Comparison of ENCODE assay signal across 16 cellular contexts in the genomic region with DNA sequence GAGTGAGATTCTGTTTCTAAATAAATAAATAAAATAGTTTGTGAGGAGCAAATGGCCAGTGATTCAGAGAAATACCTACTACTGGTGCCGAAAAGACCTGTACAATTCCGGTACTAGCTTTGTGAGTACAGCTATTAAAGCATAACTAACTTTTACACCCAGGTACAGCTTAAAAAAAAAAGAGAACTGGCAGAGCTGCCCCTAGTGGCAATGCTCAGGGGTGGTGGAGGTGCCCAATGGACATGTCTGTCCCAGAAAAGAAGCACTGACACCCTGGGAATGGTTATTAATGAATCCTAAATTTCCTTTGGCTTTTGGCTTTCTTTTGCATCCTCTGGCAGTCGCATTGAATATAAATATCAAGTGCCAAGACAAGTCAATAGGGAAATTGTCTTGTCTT.
DNase-seq lines count a peak whose midpoint lies in the region; ATAC-seq and TF ChIP-seq lines count a peak whose summit lies in the region.
"Had no signal": no experiment of that assay in that cellular context is flagged by ENCODE, and none has a peak within 500 bp of the region (broad histone marks: within the 10 kb centered on the region; RNA-seq: fewer than 3 reads in every experiment).

No MANE protein-coding gene starts in this region.

- H3K36me3 ChIP-seq in OCI-LY1 (ENCODE audit: insufficient read depth, low read length) (no peaks in the 10 kb centered on the region), esophagus muscularis mucosa (no peaks in the 10 kb centered on the region), gastrocnemius medialis (no peaks in the 10 kb centered on the region)
- H3K36me3 ChIP-seq: ascending aorta, Peyer's patch had no signal

- in situ Hi-C loops in gastrocnemius medialis (cut with MboI; ENCODE audit: low sequenced_read_pairs in 4 of 4), result no loop called here

- no peak overlapping the region for H3K27ac ChIP-seq in OCI-LY1 (ENCODE audit: low read depth, low read length, poor library complexity, severe bottlenecking)
- H3K27ac ChIP-seq in esophagus muscularis mucosa (replicated peaks in 1 of 4), result peak overlapping the region in 3 of 4 donors; percentile 27 to 49 (median 28)
- peak overlapping the region; percentile 54 to 80 (median 68) for H3K27ac ChIP-seq in gastrocnemius medialis
- H3K27ac ChIP-seq: ascending aorta had no signal

- no peaks in the 10 kb centered on the region for H3F3A ChIP-seq in OCI-LY1 (ENCODE audit: insufficient read depth, low read length)

- H4K20me1 ChIP-seq in OCI-LY1 (ENCODE audit: insufficient read depth, low read length), result no peaks in the 10 kb centered on the region

- no peak overlapping the region for H3K9ac ChIP-seq in OCI-LY1 (ENCODE audit: low read length)

- no peak for ATAC-seq in gastrocnemius medialis
- ATAC-seq in sciatic nerve, result no peak
- no peak for ATAC-seq in GM18870 (IDR thresholded peaks at IDR 0.05; ENCODE audit: unreplicated experiment)
- ATAC-seq: naive thymus-derived CD8-positive, alpha-beta T cell; stimulated activated naive CD8-positive, alpha-beta T cell treated with anti-CD3 and anti-CD28 coated beads, Interleukin-15, amount 100 ng/mL, for 72 hours had no signal

- H2AFZ ChIP-seq in OCI-LY1 (ENCODE audit: low read length), result no peak overlapping the region

- TF ChIP-seq POLR2A in esophagus muscularis mucosa (IDR thresholded peaks at IDR 0.05; ENCODE audit: low read depth) (no peak), gastrocnemius medialis (IDR thresholded peaks at IDR 0.05) (no peak)

- H3K4me1 ChIP-seq in OCI-LY1 (ENCODE audit: insufficient read depth, low read length, severe bottlenecking), result no peaks in the 10 kb centered on the region
- peaks cover 3 to 45% (median 28%) of the 10 kb centered on the region in 4 donors for H3K4me1 ChIP-seq in esophagus muscularis mucosa
- peaks cover 20 to 41% of the 10 kb centered on the region in 2 donors for H3K4me1 ChIP-seq in gastrocnemius medialis
- H3K4me1 ChIP-seq: ascending aorta had no signal

- H3K4me2 ChIP-seq in OCI-LY1 (ENCODE audit: low read length), result no peak overlapping the region

- H3K9me2 ChIP-seq in OCI-LY1 (ENCODE audit: low read depth, low read length), result no peaks in the 10 kb centered on the region

- H3K9me3 ChIP-seq in OCI-LY1 (ENCODE audit: low read length), result no peaks in the 10 kb centered on the region
- no peaks in the 10 kb centered on the region for H3K9me3 ChIP-seq in esophagus muscularis mucosa
- H3K9me3 ChIP-seq in gastrocnemius medialis, result no peaks in the 10 kb centered on the region
- H3K9me3 ChIP-seq: ascending aorta, Peyer's patch had no signal

- TF ChIP-seq CTCF in GM12874 (IDR thresholded peaks at IDR 0.05; ENCODE audit: insufficient read depth, low read depth, low read length) (peak; percentile 27; the same call in 1 of the 2 replicates), OCI-LY1 (IDR thresholded peaks at IDR 0.05; ENCODE audit: low read length) (peak; percentile 33), esophagus muscularis mucosa (IDR thresholded peaks at IDR 0.05) (no peak), gastrocnemius medialis (IDR thresholded peaks at IDR 0.05 in 4 of 5, conservative IDR thresholded peaks at IDR 0.05 in 1 of 5) (peak in 1 of 5 experiments; percentile 32)

- no peak for TF ChIP-seq EP300 in esophagus muscularis mucosa (IDR thresholded peaks at IDR 0.05)

- 86% methylated on average over 3 of the region's 3 CpGs for WGBS in esophagus muscularis mucosa

- H3K79me2 ChIP-seq in OCI-LY1 (ENCODE audit: insufficient read depth, low read length), result no peaks in the 10 kb centered on the region

- H3K27me3 ChIP-seq in OCI-LY1 (ENCODE audit: insufficient read depth, low read length), result peaks cover 3% of the 10 kb centered on the region; the same call in 1 of the 2 replicates
- no peaks in the 10 kb centered on the region for H3K27me3 ChIP-seq in esophagus muscularis mucosa
- H3K27me3 ChIP-seq in gastrocnemius medialis, result no peaks in the 10 kb centered on the region
- H3K27me3 ChIP-seq: ascending aorta, Peyer's patch had no signal

- intact Hi-C loops in esophagus muscularis mucosa (cut with DNase I), result no loop called here
- intact Hi-C loops in gastrocnemius medialis (cut with DNase I; ENCODE audit: low total_unique reads), result loop anchor here (5.0 kb wide), 1 partner anchor 87 kb away; a partner anchor contains a TSS
- intact Hi-C loops in sciatic nerve (cut with DNase I), result no loop called here
- intact Hi-C loops in posterior vena cava (cut with DNase I), result no loop called here

- H3K4me3 ChIP-seq in OCI-LY1 (ENCODE audit: low read depth, low read length, poor library complexity, severe bottlenecking), result no peak overlapping the region
- no peak overlapping the region for H3K4me3 ChIP-seq in esophagus muscularis mucosa
- H3K4me3 ChIP-seq in gastrocnemius medialis, result no peak overlapping the region
- H3K4me3 ChIP-seq: ascending aorta, Peyer's patch had no signal

- DNase-seq in esophagus muscularis mucosa (ENCODE audit: extremely low spot score) (no peak), gastrocnemius medialis (no peak), sciatic nerve (ENCODE audit: low spot score) (no peak), posterior vena cava (ENCODE audit: low spot score) (no peak)
- DNase-seq: activated CD4-positive, alpha-beta T cell treated with anti-CD3 and anti-CD28 coated beads, Interleukin-2, amount 10 ng/mL, durations not matched to agents 7 days and 5 days; CD4-positive, alpha-beta T cell; GF-D8; naive thymus-derived CD8-positive, alpha-beta T cell; NCI-H1092; NCI-H446; stimulated activated naive CD8-positive, alpha-beta T cell treated with anti-CD3 and anti-CD28 coated beads, Interleukin-15, amount 100 ng/mL, for 72 hours had no signal

Comparison
In these comparisons a context has a peak if more than half of its experiments do, and no peak if none do; other contexts are left out.
1. CTCF ChIP-seq: peak in GM12874 (single experiment) and OCI-LY1 (single experiment); none in esophagus muscularis mucosa (0 of 3).